Comparison of ENCODE assay signal across 10 cellular contexts in genomic region chr5:96745844-96746531, GRCh38.
DNase-seq lines count a peak whose midpoint lies in the region; ATAC-seq and TF ChIP-seq lines count a peak whose summit lies in the region.
"Had no signal": no experiment of that assay in that cellular context is flagged by ENCODE, and none has a peak within 500 bp of the region (broad histone marks: within the 10 kb centered on the region; RNA-seq: fewer than 3 reads in every experiment).

No MANE protein-coding gene starts in this region.

- H3K4me1 Mint-ChIP-seq in osteocyte (ENCODE audit: unreplicated experiment) = no peaks in the 10 kb centered on the region

- H3K36me3 ChIP-seq in GM23248 (ENCODE audit: low read depth) = peaks cover 88% of the 10 kb centered on the region

- no peaks in the 10 kb centered on the region for H3K79me2 ChIP-seq in GM23248 (ENCODE audit: insufficient read depth)

- DNase-seq in NCI-H1105 treated with DMSO at 0.1 percent for 48 hours (lab: John Stamatoyannopoulos, UW) (peak; percentile 9), NCI-H1105 (lab: John Stamatoyannopoulos, UW) (no peak), GM23248 (peak; percentile 34), amniotic epithelial cell (ENCODE audit: low read depth) (peak; percentile 13), osteocyte (ENCODE audit: extremely low spot score, unreplicated experiment) (no peak), G401 (ENCODE audit: low spot score) (no peak)
- DNase-seq in activated effector memory CD4-positive, alpha-beta T cell treated with anti-CD3 and anti-CD28 coated beads, Interleukin-2, amount 50 U/mL, for 16 hours = no peak
- DNase-seq: kidney, NCI-H446 had no signal

- peak overlapping the region; percentile 1 for H3K27ac Mint-ChIP-seq in osteocyte (ENCODE audit: unreplicated experiment)

- H3K27me3 Mint-ChIP-seq in osteocyte (ENCODE audit: unreplicated experiment) = no peaks in the 10 kb centered on the region

- H3K4me2 ChIP-seq in GM23248 (ENCODE audit: unreplicated experiment) = no peak overlapping the region

- no peaks in the 10 kb centered on the region for H3K9me3 ChIP-seq in GM23248 (ENCODE audit: low read depth)

- H3K9me2 ChIP-seq in GM23248 (ENCODE audit: insufficient read depth) = no peaks in the 10 kb centered on the region

- no peaks in the 10 kb centered on the region for H3K9me3 Mint-ChIP-seq in osteocyte (ENCODE audit: unreplicated experiment)

- WGBS in GM23248 (ENCODE audit: low coverage in 1 of 2, low lambda C conversion rate in 2 of 2, missing lambda C conversion rate in 2 of 2), 2 experiments = 6 to 14% methylated on average over 5 of the region's 5 CpGs

- H2AFZ ChIP-seq in GM23248 = 0 out of 2 replicates have a peak overlapping the region, but pooled peaks have one; percentile 25

- ATAC-seq in HG02870 (IDR thresholded peaks at IDR 0.05; ENCODE audit: unreplicated experiment) = no peak

- peaks cover 57% of the 10 kb centered on the region for H3K36me3 Mint-ChIP-seq in osteocyte (ENCODE audit: unreplicated experiment)

- no peak for TF ChIP-seq CTCF in osteocyte (IDR thresholded peaks at IDR 0.05)

- H3K27ac ChIP-seq in GM23248 = peak overlapping the region; percentile 5; the same call in 1 of the 2 replicates

- no peak overlapping the region for H3K4me3 Mint-ChIP-seq in osteocyte (ENCODE audit: unreplicated experiment)

- in situ Hi-C loops in GM23248 (cut with MboI) = no loop called here
- in situ Hi-C loops in G401 (cut with HindIII; ENCODE audit: low sequenced_read_pairs) = loop anchor here (25.0 kb wide), 1 partner anchor 416 kb away; no protein-coding TSS in a partner anchor

- H3K4me1 ChIP-seq in GM23248 (ENCODE audit: insufficient read depth) = peaks cover 23% of the 10 kb centered on the region

- H3K9ac ChIP-seq in GM23248 = peak overlapping the region; percentile 6; the same call in 1 of the 2 replicates

- no peak overlapping the region for H3K4me3 ChIP-seq in GM23248

- H3F3A ChIP-seq in GM23248 (ENCODE audit: insufficient read depth) = peaks cover 39% of the 10 kb centered on the region

- H3K27me3 ChIP-seq in GM23248 (replicated peaks; ENCODE audit: insufficient read depth) = no peaks in the 10 kb centered on the region

- no peaks in the 10 kb centered on the region for H4K20me1 ChIP-seq in GM23248 (ENCODE audit: insufficient read depth)

Comparison
In these comparisons a context has a peak if more than half of its experiments do, and no peak if none do; other contexts are left out.
1. DNase-seq: peak in NCI-H1105 treated with DMSO at 0.1 percent for 48 hours (single experiment), GM23248 (single experiment) and amniotic epithelial cell (single experiment); none in NCI-H1105 (single experiment), osteocyte (single experiment), activated effector memory CD4-positive, alpha-beta T cell treated with anti-CD3 and anti-CD28 coated beads, Interleukin-2, amount 50 U/mL, for 16 hours (single experiment) and G401 (single experiment).